ENCODE assay signal across 15 cellular contexts in the genomic region with DNA sequence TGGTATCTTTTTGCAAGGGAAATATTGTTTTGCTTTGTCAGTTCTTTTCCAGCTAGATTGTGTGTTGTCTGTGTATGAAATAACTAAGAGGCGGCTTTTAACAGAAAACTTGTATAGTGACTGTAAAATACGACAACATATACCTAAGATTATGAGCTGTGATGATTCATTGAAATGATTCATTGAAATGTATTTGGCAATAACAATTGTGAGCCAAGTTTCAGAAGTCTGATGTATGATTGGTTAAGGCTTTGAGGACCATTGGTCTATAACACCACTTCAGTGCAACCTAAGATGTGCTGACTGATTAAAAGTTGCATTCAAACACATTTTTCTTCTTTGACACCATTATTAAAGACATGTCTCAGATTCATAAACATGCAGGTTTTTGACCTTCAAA.
A peak's percentile ranks its signal among the peaks of the same experiment; 100 is the strongest.
DNase-seq lines count a peak whose midpoint lies in the region; ATAC-seq and TF ChIP-seq lines count a peak whose summit lies in the region.
"Had no signal": no experiment of that assay in that cellular context is flagged by ENCODE, and none has a peak within 500 bp of the region (broad histone marks: within the 10 kb centered on the region; RNA-seq: fewer than 3 reads in every experiment).

No MANE protein-coding gene starts in this region.

- CTCF ChIA-PET in HCT116 (lab: Charles Lee): interaction anchor here (1.5 kb wide), 1 partner anchor 175 kb away, joined by 3 read pairs; no protein-coding TSS in a partner anchor

- H3K36me3 ChIP-seq in ACC112 (ENCODE audit: insufficient read depth, low read length): no peaks in the 10 kb centered on the region
- no peaks in the 10 kb centered on the region for H3K36me3 ChIP-seq in HCT116 (ENCODE audit: control insufficient read depth in 1 of 2, insufficient read depth in 2 of 2, low read length in 2 of 2)
- peaks cover 6% of the 10 kb centered on the region for H3K36me3 ChIP-seq in adipocyte (ENCODE audit: control insufficient read depth, insufficient read depth, low read length, severe bottlenecking)
- H3K36me3 ChIP-seq in thyroid gland: no peaks in the 10 kb centered on the region
- H3K36me3 ChIP-seq: BLaER1 treated with 17β-estradiol and CSF1 and Interleukin-3, amounts not matched to agents 10 nM and 100 nM had no signal

- POLR2A ChIA-PET in HCT116 (lab: Charles Lee): no interaction called here

- H3K9me3 ChIP-seq in HCT116 (ENCODE audit: control insufficient read depth in 1 of 2, insufficient read depth in 1 of 2, low read depth in 1 of 2, low read length in 2 of 2) (no peaks in the 10 kb centered on the region), adipocyte (ENCODE audit: control insufficient read depth, low read length) (no peaks in the 10 kb centered on the region), thyroid gland (no peaks in the 10 kb centered on the region)
- H3K9me3 ChIP-seq: BLaER1 treated with 17β-estradiol and CSF1 and Interleukin-3, amounts not matched to agents 10 nM and 100 nM; HAP-1 had no signal

- peak overlapping the region; percentile 11; the same call in 1 of the 2 replicates for H3K4me2 ChIP-seq in HCT116 (ENCODE audit: low read length)
- H3K4me2 ChIP-seq: BLaER1 treated with 17β-estradiol and CSF1 and Interleukin-3, amounts not matched to agents 10 nM and 100 nM had no signal

- intact Hi-C loops in HCT116 (cut with micrococcal nuclease) (no loop called here), thyroid gland (cut with DNase I) (no loop called here)

- H3K27me3 ChIP-seq in ACC112 (ENCODE audit: insufficient read depth, low read length) (no peaks in the 10 kb centered on the region), HCT116 (ENCODE audit: insufficient read depth, low read length) (no peaks in the 10 kb centered on the region), adipocyte (replicated peaks; ENCODE audit: control insufficient read depth, insufficient read depth, low read length) (no peaks in the 10 kb centered on the region), thyroid gland (no peaks in the 10 kb centered on the region)
- H3K27me3 ChIP-seq: BLaER1 treated with 17β-estradiol and CSF1 and Interleukin-3, amounts not matched to agents 10 nM and 100 nM had no signal

- no peak for ATAC-seq in HCT116
- no peak for ATAC-seq in activated CD4-positive, CD25-positive, alpha-beta regulatory T cell treated with anti-CD3 and anti-CD28 coated beads, Interleukin-2, amount 50 U/mL, for 24 hours
- ATAC-seq: stimulated activated memory B cell treated with anti-CD40 and anti-IgM and Interleukin-4, amounts not matched to agents 10 μg/mL and 1 μg/mL and 100 μg/mL, for 72 hours had no signal

- H3K27ac ChIP-seq in ACC112 (ENCODE audit: low read depth, low read length) (peak overlapping the region; percentile 5; the same call in 1 of the 2 replicates), HCT116 (ENCODE audit: low read depth, low read length) (no peak overlapping the region), thyroid gland (no peak overlapping the region)
- H3K27ac ChIP-seq: BLaER1 treated with 17β-estradiol and CSF1 and Interleukin-3, amounts not matched to agents 10 nM and 100 nM; parathyroid adenoma; WERI-Rb-1 had no signal

- H3K9ac ChIP-seq in HCT116 (ENCODE audit: low read length) (no peak overlapping the region), adipocyte (ENCODE audit: low read length) (no peak overlapping the region)
- H3K9ac ChIP-seq: BLaER1 treated with 17β-estradiol and CSF1 and Interleukin-3, amounts not matched to agents 10 nM and 100 nM; parathyroid adenoma had no signal

- no peak for TF ChIP-seq CTCF in HCT116 (IDR thresholded peaks at IDR 0.05 in 2 of 3, conservative IDR thresholded peaks at IDR 0.05 in 1 of 3; ENCODE audit: borderline replicate concordance in 1 of 3, insufficient read depth in 1 of 3, low read depth in 2 of 3, low read length in 2 of 3)
- TF ChIP-seq CTCF in foreskin fibroblast (IDR thresholded peaks at IDR 0.05; ENCODE audit: low read depth, low read length): no peak
- no peak for TF ChIP-seq CTCF in thyroid gland (IDR thresholded peaks at IDR 0.05)

- no TSS peak for BruUV-seq in HCT116 (replicated peaks; lab: Mats Ljungman, UMichigan)

- H3K4me1 ChIP-seq in ACC112 (ENCODE audit: control insufficient read depth, insufficient read depth, low read length, unreplicated experiment): peaks cover 11% of the 10 kb centered on the region
- no peaks in the 10 kb centered on the region for H3K4me1 ChIP-seq in HCT116 (ENCODE audit: control insufficient read depth in 1 of 2, insufficient read depth in 2 of 2, low read length in 2 of 2)
- H3K4me1 ChIP-seq in adipocyte (ENCODE audit: control insufficient read depth, insufficient read depth, low read length): peaks cover 9% of the 10 kb centered on the region
- H3K4me1 ChIP-seq in thyroid gland: peaks cover 0 to 3% of the 10 kb centered on the region in 2 donors
- H3K4me1 ChIP-seq: BLaER1 treated with 17β-estradiol and CSF1 and Interleukin-3, amounts not matched to agents 10 nM and 100 nM; parathyroid adenoma had no signal

- no peak for DNase-seq in HCT116 (ENCODE audit: low read depth, low spot score)
- DNase-seq in adipocyte (ENCODE audit: low read depth): peak; percentile 77
- peak; percentile 58 to 79 for DNase-seq in foreskin fibroblast
- no peak for DNase-seq in thyroid gland
- no peak for DNase-seq in NCI-H146 treated with DMSO at 0.1 percent for 48 hours (lab: John Stamatoyannopoulos, UW; ENCODE audit: unreplicated experiment)
- no peak for DNase-seq in NCI-H1048 (lab: John Stamatoyannopoulos, UW)
- DNase-seq: anterior cingulate cortex, NCI-H1694 treated with DMSO at 0.1 percent for 48 hours, WERI-Rb-1 had no signal

- RAD21 ChIA-PET in HCT116 (lab: Charles Lee; ENCODE audit: low non-redundant PET in 1 of 2, low total read pairs in 2 of 2, uncharacterized antibody in 2 of 2, unreplicated experiment in 2 of 2): no interaction called here

- H3K9me2 ChIP-seq in HCT116 (ENCODE audit: insufficient read depth): 0 out of 2 replicates have a peak, but pooled peaks cover 3% of the 10 kb centered on the region

- no peak overlapping the region; the same call in 1 of the 2 replicates for H3K4me3 ChIP-seq in ACC112 (ENCODE audit: low read depth, low read length)
- no peak overlapping the region for H3K4me3 ChIP-seq in HCT116 (replicated peaks in 1 of 2; ENCODE audit: low read depth in 1 of 2, low read length in 2 of 2)
- no peak overlapping the region for H3K4me3 ChIP-seq in adipocyte (ENCODE audit: low read length)
- H3K4me3 ChIP-seq in foreskin fibroblast (ENCODE audit: low read depth in 1 of 2, low read length in 2 of 2): no peak overlapping the region
- no peak overlapping the region for H3K4me3 ChIP-seq in thyroid gland (replicated peaks in 1 of 3)
- H3K4me3 ChIP-seq: BLaER1 treated with 17β-estradiol and CSF1 and Interleukin-3, amounts not matched to agents 10 nM and 100 nM; HAP-1 had no signal

- TF ChIP-seq POLR2A in HCT116 (IDR thresholded peaks at IDR 0.05; ENCODE audit: borderline replicate concordance, extremely low read depth, insufficient read depth, insufficient read length) (no peak), thyroid gland (IDR thresholded peaks at IDR 0.05) (no peak)

- H3K79me2 ChIP-seq in ACC112 (ENCODE audit: control insufficient read depth, insufficient read depth, low read length, unreplicated experiment) (no peaks in the 10 kb centered on the region), HCT116 (ENCODE audit: insufficient read depth, low read length) (no peaks in the 10 kb centered on the region)
- H3K79me2 ChIP-seq: parathyroid adenoma had no signal

- H4K20me1 ChIP-seq in HCT116 (ENCODE audit: insufficient read depth): no peaks in the 10 kb centered on the region
- H4K20me1 ChIP-seq: BLaER1 treated with 17β-estradiol and CSF1 and Interleukin-3, amounts not matched to agents 10 nM and 100 nM had no signal

- H2AFZ ChIP-seq in ACC112 (ENCODE audit: low read length, unreplicated experiment): no peak overlapping the region
- H2AFZ ChIP-seq in HCT116 (ENCODE audit: low read depth, low read length, poor library complexity, severe bottlenecking): no peak overlapping the region
- H2AFZ ChIP-seq: parathyroid adenoma had no signal

- TF ChIP-seq RAD21 in HCT116 (IDR thresholded peaks at IDR 0.05; ENCODE audit: low read depth): no peak

- 92 to 97% methylated on average over 2 of the region's 2 CpGs for WGBS in thyroid gland, 2 donors

TF ChIP-seq in HCT116, 20 proteins besides CTCF, POLR2A, EP300 and RAD21:
- TF ChIP-seq, protein P1, sequence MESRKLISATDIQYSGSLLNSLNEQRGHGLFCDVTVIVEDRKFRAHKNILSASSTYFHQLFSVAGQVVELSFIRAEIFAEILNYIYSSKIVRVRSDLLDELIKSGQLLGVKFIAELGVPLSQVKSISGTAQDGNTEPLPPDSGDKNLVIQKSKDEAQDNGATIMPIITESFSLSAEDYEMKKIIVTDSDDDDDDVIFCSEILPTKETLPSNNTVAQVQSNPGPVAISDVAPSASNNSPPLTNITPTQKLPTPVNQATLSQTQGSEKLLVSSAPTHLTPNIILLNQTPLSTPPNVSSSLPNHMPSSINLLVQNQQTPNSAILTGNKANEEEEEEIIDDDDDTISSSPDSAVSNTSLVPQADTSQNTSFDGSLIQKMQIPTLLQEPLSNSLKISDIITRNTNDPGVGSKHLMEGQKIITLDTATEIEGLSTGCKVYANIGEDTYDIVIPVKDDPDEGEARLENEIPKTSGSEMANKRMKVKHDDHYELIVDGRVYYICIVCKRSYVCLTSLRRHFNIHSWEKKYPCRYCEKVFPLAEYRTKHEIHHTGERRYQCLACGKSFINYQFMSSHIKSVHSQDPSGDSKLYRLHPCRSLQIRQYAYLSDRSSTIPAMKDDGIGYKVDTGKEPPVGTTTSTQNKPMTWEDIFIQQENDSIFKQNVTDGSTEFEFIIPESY (IDR thresholded peaks at IDR 0.05; ENCODE audit: extremely low read depth, insufficient replicate concordance, low read length): no peak
- TF ChIP-seq EGR1 (IDR thresholded peaks at IDR 0.05; ENCODE audit: low read depth) (no peak), CBX3 (IDR thresholded peaks at IDR 0.05; ENCODE audit: low read depth) (no peak), EZH2 (IDR thresholded peaks at IDR 0.05) (no peak), FOSL1 (IDR thresholded peaks at IDR 0.05; ENCODE audit: low read depth) (peak; percentile 34; the same call in 1 of the 2 replicates), ZFX (IDR thresholded peaks at IDR 0.05) (no peak), SP1 (IDR thresholded peaks at IDR 0.05; ENCODE audit: low read depth) (no peak), CEBPB (IDR thresholded peaks at IDR 0.05; ENCODE audit: low read depth) (peak; percentile 65)
TF ChIP-seq in HCT116: peak in this region for 2.

Comparison
In these comparisons a context has a peak if more than half of its experiments do, and no peak if none do; other contexts are left out.
1. DNase-seq: peak in adipocyte (single experiment) and foreskin fibroblast (2 of 2); none in HCT116 (single experiment), thyroid gland (0 of 2), NCI-H146 treated with DMSO at 0.1 percent for 48 hours (single experiment) and NCI-H1048 (single experiment).